ENCODE assay signal across 14 cellular contexts in genomic region chr10:6065845-6066244, GRCh38. TPM values are rescaled to one million over a fixed set of nuclear protein-coding genes. Genes with fewer than 3 reads are reported as not detected.
DNase-seq lines count a peak whose midpoint lies in the region; ATAC-seq and TF ChIP-seq lines count a peak whose summit lies in the region.
"Had no signal": no experiment of that assay in that cellular context is flagged by ENCODE, and none has a peak within 500 bp of the region (broad histone marks: within the 10 kb centered on the region; RNA-seq: fewer than 3 reads in every experiment).

No MANE protein-coding gene starts in this region.

- no peaks in the 10 kb centered on the region for H3K9me3 ChIP-seq in upper lobe of left lung
- no peaks in the 10 kb centered on the region for H3K9me3 ChIP-seq in trophoblast cell (ENCODE audit: insufficient read depth, low read depth, low read length)
- H3K9me3 ChIP-seq: tibial artery had no signal

- no peak overlapping the region for H4K12ac ChIP-seq in trophoblast cell (ENCODE audit: low read depth, low read length)

- H2BK5ac ChIP-seq in trophoblast cell (ENCODE audit: low read depth, low read length, poor library complexity) = no peak overlapping the region

- no peak overlapping the region for H2AK5ac ChIP-seq in trophoblast cell (ENCODE audit: low read length)

- H3K79me2 ChIP-seq in trophoblast cell (ENCODE audit: control insufficient read depth, insufficient read depth, low read length, poor library complexity) = no peaks in the 10 kb centered on the region

- no peak overlapping the region for H2AFZ ChIP-seq in trophoblast cell (ENCODE audit: insufficient read depth, low read length, poor library complexity)

- H3K4me2 ChIP-seq in trophoblast cell (ENCODE audit: low read length) = no peak overlapping the region

- peak overlapping the region; percentile 46 for H3K27ac ChIP-seq in layer of hippocampus (ENCODE audit: low read depth, low read length)
- peak overlapping the region; percentile 39 to 85 (median 75) for H3K27ac ChIP-seq in upper lobe of left lung
- H3K27ac ChIP-seq in trophoblast cell (ENCODE audit: low read depth, low read length) = no peak overlapping the region
- H3K27ac ChIP-seq: tibial artery had no signal

- peak in 3 of 4 donors; percentile 21 to 88 (median 32) for TF ChIP-seq EP300 in upper lobe of left lung (IDR thresholded peaks at IDR 0.05)

- no peak for ATAC-seq in activated T-cell treated with anti-CD3 and anti-CD28 coated beads, Interleukin-2, amount 50 U/mL, for 4 hours
- peak; percentile 30 to 55 for ATAC-seq in upper lobe of left lung (ENCODE audit: low FRiP score in 2 of 2)

- no peak for TF ChIP-seq POLR2A in upper lobe of left lung (IDR thresholded peaks at IDR 0.05)

- H3K14ac ChIP-seq in trophoblast cell (ENCODE audit: low read length) = no peak overlapping the region

- H3K4me3 ChIP-seq in upper lobe of left lung (no peak overlapping the region), trophoblast cell (ENCODE audit: low read depth, low read length) (no peak overlapping the region)
- H3K4me3 ChIP-seq: tibial artery had no signal

- peak overlapping the region; percentile 5 for H3K4me3 Mint-ChIP-seq in activated T-cell treated with anti-CD3 and anti-CD28 coated beads, Interleukin-2, amount 50 U/mL, for 4 hours
- H3K4me3 Mint-ChIP-seq in activated naive CD8-positive, alpha-beta T cell = no peak overlapping the region

- peaks cover 18 to 39% (median 26%) of the 10 kb centered on the region in 4 donors for H3K4me1 ChIP-seq in upper lobe of left lung
- H3K4me1 ChIP-seq in trophoblast cell (ENCODE audit: control insufficient read depth in 1 of 2, insufficient read depth in 2 of 2, low read length in 2 of 2) = no peaks in the 10 kb centered on the region
- H3K4me1 ChIP-seq: tibial artery had no signal

- no peak overlapping the region for H2BK120ac ChIP-seq in trophoblast cell (ENCODE audit: insufficient read depth, low read length, poor library complexity)

- H3K9ac ChIP-seq in trophoblast cell (ENCODE audit: low read length) = no peak overlapping the region

- H2BK12ac ChIP-seq in trophoblast cell (ENCODE audit: low read length) = no peak overlapping the region

- DNase-seq in activated T-cell treated with anti-CD3 and anti-CD28 coated beads, Interleukin-2, amount 50 U/mL, for 4 hours = no peak
- DNase-seq in activated T-cell treated with anti-CD3 and anti-CD28 coated beads for 4 hours (no peak), upper lobe of left lung (peak in 1 of 2 donors; percentile 35), trophoblast cell (no peak)
- DNase-seq in stimulated activated CD4-positive, alpha-beta T cell treated with anti-CD3 and anti-CD28 coated beads, Interleukin-12 subunit alpha, Interleukin-12 subunit beta, amount 100 ng/mL, for 4 hours = no peak
- no peak for DNase-seq in stimulated activated CD4-positive, alpha-beta T cell treated with anti-CD3 and anti-CD28 coated beads, Interleukin-2, amount 100 ng/mL, for 48 hours
- DNase-seq: activated CD4-positive, CD25-positive, alpha-beta regulatory T cell treated with anti-CD3 and anti-CD28 coated beads, Interleukin-2, amount 50 U/mL, for 72 hours; cerebellar nuclear complex; glutamatergic neuron; NCI-H1436 had no signal

- peak overlapping the region; percentile 79 for H3K27ac Mint-ChIP-seq in activated naive CD8-positive, alpha-beta T cell

- H3K27me3 Mint-ChIP-seq in activated T-cell treated with anti-CD3 and anti-CD28 coated beads, Interleukin-2, amount 50 U/mL, for 4 hours (ENCODE audit: low read depth) = no peaks in the 10 kb centered on the region
- H3K27me3 Mint-ChIP-seq in activated naive CD8-positive, alpha-beta T cell = no peaks in the 10 kb centered on the region

- H3K79me1 ChIP-seq in trophoblast cell (ENCODE audit: low read length) = no peaks in the 10 kb centered on the region

- H4K8ac ChIP-seq in trophoblast cell (ENCODE audit: low read depth, low read length) = no peak overlapping the region

- H3K18ac ChIP-seq in trophoblast cell (ENCODE audit: low read length) = no peak overlapping the region

- 30 to 33% methylated on average over 4 of the region's 4 CpGs for WGBS in upper lobe of left lung, 2 donors
- no CpG with 5 or more reads among the region's 4 CpGs for WGBS in trophoblast cell (ENCODE audit: extremely low coverage, insufficient coverage, insufficient read length)

- no peak overlapping the region for H3K23ac ChIP-seq in trophoblast cell (ENCODE audit: low read length)

- H4K91ac ChIP-seq in trophoblast cell (ENCODE audit: low read depth, low read length) = no peak overlapping the region

- no peaks in the 10 kb centered on the region for H3K27me3 ChIP-seq in layer of hippocampus (ENCODE audit: control insufficient read depth, insufficient read depth, low read length)
- no peaks in the 10 kb centered on the region for H3K27me3 ChIP-seq in upper lobe of left lung
- no peaks in the 10 kb centered on the region for H3K27me3 ChIP-seq in trophoblast cell (ENCODE audit: insufficient read depth, low read length)
- H3K27me3 ChIP-seq: tibial artery had no signal

- H3K36me3 Mint-ChIP-seq in activated T-cell treated with anti-CD3 and anti-CD28 coated beads, Interleukin-2, amount 50 U/mL, for 4 hours (ENCODE audit: insufficient read depth) = peaks cover 8% of the 10 kb centered on the region
- H3K36me3 Mint-ChIP-seq in activated naive CD8-positive, alpha-beta T cell = peaks cover under 1% of the 10 kb centered on the region

- H3K4me1 Mint-ChIP-seq in activated T-cell treated with anti-CD3 and anti-CD28 coated beads, Interleukin-2, amount 50 U/mL, for 4 hours (ENCODE audit: low read depth) = peaks cover 70% of the 10 kb centered on the region
- peaks cover 72% of the 10 kb centered on the region for H3K4me1 Mint-ChIP-seq in activated naive CD8-positive, alpha-beta T cell (ENCODE audit: low read depth)

- no peak for TF ChIP-seq CTCF in upper lobe of left lung (IDR thresholded peaks at IDR 0.05)

- no peak overlapping the region for H3K4ac ChIP-seq in trophoblast cell (ENCODE audit: low read depth, low read length)

- no peaks in the 10 kb centered on the region for H3K36me3 ChIP-seq in upper lobe of left lung
- H3K36me3 ChIP-seq in trophoblast cell (ENCODE audit: control insufficient read depth in 1 of 2, insufficient read depth in 2 of 2, low read length in 2 of 2) = no peaks in the 10 kb centered on the region
- H3K36me3 ChIP-seq: tibial artery had no signal

- no peaks in the 10 kb centered on the region for H3K9me3 Mint-ChIP-seq in activated T-cell treated with anti-CD3 and anti-CD28 coated beads, Interleukin-2, amount 50 U/mL, for 4 hours
- H3K9me3 Mint-ChIP-seq in activated naive CD8-positive, alpha-beta T cell (ENCODE audit: low read depth) = no peaks in the 10 kb centered on the region

RNA-seq across cellular contexts. Expression of gene IL2RA, which starts 3.7 kb away (rescaled TPM):
- 100 to 1,000 TPM; 639 to 698 (median 653) TPM for total RNA-seq in activated T-cell treated with anti-CD3 and anti-CD28 coated beads, Interleukin-2, amount 50 U/mL, for 4 hours
- total RNA-seq in upper lobe of left lung = 1 to 10 TPM in 4 of 6 donors, under 1 TPM in 1, not detected in 1; 0.91 to 8.4 (median 4.0) TPM
- not detected in 2 replicates for polyA plus RNA-seq in trophoblast cell (2013)
- total RNA-seq: RPMI7951 had no signal

RNA-seq across cellular contexts. Expression of gene RBM17, which starts 23.0 kb away (rescaled TPM):
- total RNA-seq in activated T-cell treated with anti-CD3 and anti-CD28 coated beads, Interleukin-2, amount 50 U/mL, for 4 hours = 100 to 1,000 TPM; 231 to 261 (median 237) TPM
- total RNA-seq in upper lobe of left lung = 100 to 1,000 TPM in 2 of 6 donors, 10 to 100 TPM in 4; 67.6 to 192 (median 84.8) TPM
- polyA plus RNA-seq in trophoblast cell (2013) = 106 and 108 TPM in 2 replicates

Comparison
In these comparisons a context has a peak if more than half of its experiments do, and no peak if none do; other contexts are left out.
1. ATAC-seq: peak in upper lobe of left lung (2 of 2); none in activated T-cell treated with anti-CD3 and anti-CD28 coated beads, Interleukin-2, amount 50 U/mL, for 4 hours (0 of 2).
2. RNA of gene IL2RA, which starts 3.7 kb away (total RNA-seq): 639 to 698 TPM in activated T-cell treated with anti-CD3 and anti-CD28 coated beads, Interleukin-2, amount 50 U/mL, for 4 hours; 0.91 to 8.4 TPM in upper lobe of left lung; every median in the first group is over 10 times any median in the second.